2 cellular contexts compared by ENCODE assay signal in the genomic region with DNA sequence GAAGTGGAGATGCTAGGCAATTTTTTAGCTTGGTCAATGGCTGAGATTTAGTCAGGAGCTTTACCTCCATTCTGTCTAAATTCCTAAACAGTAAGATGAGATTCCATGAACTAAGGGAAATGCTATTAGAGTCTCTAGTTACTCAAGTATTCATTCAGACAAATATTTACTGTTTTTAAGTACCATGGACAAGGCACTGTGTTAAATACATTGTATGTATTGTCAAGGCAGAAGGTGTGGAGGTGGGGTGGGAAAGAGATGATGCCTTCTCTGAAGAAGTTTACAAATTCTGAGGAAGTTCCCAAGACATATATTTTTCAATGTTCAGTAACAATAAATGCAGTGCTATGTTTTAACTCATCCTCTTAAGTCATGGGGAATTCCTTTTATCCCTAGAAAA.
TF ChIP-seq lines count a peak whose summit lies in the region.

No MANE protein-coding gene starts in this region.

TF ChIP-seq in GM23338, 12 proteins besides CTCF, POLR2A, EP300 and RAD21:
- TF ChIP-seq, protein P1, sequence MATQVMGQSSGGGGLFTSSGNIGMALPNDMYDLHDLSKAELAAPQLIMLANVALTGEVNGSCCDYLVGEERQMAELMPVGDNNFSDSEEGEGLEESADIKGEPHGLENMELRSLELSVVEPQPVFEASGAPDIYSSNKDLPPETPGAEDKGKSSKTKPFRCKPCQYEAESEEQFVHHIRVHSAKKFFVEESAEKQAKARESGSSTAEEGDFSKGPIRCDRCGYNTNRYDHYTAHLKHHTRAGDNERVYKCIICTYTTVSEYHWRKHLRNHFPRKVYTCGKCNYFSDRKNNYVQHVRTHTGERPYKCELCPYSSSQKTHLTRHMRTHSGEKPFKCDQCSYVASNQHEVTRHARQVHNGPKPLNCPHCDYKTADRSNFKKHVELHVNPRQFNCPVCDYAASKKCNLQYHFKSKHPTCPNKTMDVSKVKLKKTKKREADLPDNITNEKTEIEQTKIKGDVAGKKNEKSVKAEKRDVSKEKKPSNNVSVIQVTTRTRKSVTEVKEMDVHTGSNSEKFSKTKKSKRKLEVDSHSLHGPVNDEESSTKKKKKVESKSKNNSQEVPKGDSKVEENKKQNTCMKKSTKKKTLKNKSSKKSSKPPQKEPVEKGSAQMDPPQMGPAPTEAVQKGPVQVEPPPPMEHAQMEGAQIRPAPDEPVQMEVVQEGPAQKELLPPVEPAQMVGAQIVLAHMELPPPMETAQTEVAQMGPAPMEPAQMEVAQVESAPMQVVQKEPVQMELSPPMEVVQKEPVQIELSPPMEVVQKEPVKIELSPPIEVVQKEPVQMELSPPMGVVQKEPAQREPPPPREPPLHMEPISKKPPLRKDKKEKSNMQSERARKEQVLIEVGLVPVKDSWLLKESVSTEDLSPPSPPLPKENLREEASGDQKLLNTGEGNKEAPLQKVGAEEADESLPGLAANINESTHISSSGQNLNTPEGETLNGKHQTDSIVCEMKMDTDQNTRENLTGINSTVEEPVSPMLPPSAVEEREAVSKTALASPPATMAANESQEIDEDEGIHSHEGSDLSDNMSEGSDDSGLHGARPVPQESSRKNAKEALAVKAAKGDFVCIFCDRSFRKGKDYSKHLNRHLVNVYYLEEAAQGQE (IDR thresholded peaks at IDR 0.05; ENCODE audit: unreplicated experiment), result peak; percentile 67
- no peak for TF ChIP-seq CREB1 (CRISPR knock-in tag; IDR thresholded peaks at IDR 0.05; ENCODE audit: low read depth)

TF ChIP-seq in Ishikawa, 13 proteins besides CTCF, POLR2A, EP300 and RAD21 (continued from another document):
- TF ChIP-seq, protein P1 (IDR thresholded peaks at IDR 0.05; ENCODE audit: low read depth), result peak; percentile 76
- TF ChIP-seq, protein P2, sequence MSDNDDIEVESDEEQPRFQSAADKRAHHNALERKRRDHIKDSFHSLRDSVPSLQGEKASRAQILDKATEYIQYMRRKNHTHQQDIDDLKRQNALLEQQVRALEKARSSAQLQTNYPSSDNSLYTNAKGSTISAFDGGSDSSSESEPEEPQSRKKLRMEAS (IDR thresholded peaks at IDR 0.05), result no peak
